ENCODE assay signal across 13 cellular contexts in genomic region chr11:89381094-89381493, GRCh38.
A peak's percentile ranks its signal among the peaks of the same experiment; 100 is the strongest.
DNase-seq lines count a peak whose midpoint lies in the region; ATAC-seq and TF ChIP-seq lines count a peak whose summit lies in the region.
"Had no signal": no experiment of that assay in that cellular context is flagged by ENCODE, and none has a peak within 500 bp of the region (broad histone marks: within the 10 kb centered on the region; RNA-seq: fewer than 3 reads in every experiment).

No MANE protein-coding gene starts in this region.

- DNase-seq in NCI-H82 (lab: John Stamatoyannopoulos, UW): peak; percentile 18
- DNase-seq in NCI-H82 treated with DMSO at 0.1 percent for 48 hours (lab: John Stamatoyannopoulos, UW; ENCODE audit: unreplicated experiment): no peak
- DNase-seq in SW 1271 (lab: John Stamatoyannopoulos, UW): peak; percentile 81 to 89
- peak; percentile 95 to 97 for DNase-seq in foreskin keratinocyte
- no peak for DNase-seq in NCI-H187 (lab: John Stamatoyannopoulos, UW)
- no peak for DNase-seq in SIG-M5 treated with dmso at 0.1 percent for 504 hours (lab: John Stamatoyannopoulos, UW; ENCODE audit: unreplicated experiment)
- no peak for DNase-seq in left lobe of liver (ENCODE audit: low spot score)
- DNase-seq: central memory CD4-positive, alpha-beta T cell; kidney; stimulated activated CD4-positive, alpha-beta T cell treated with anti-CD3 and anti-CD28 coated beads, Interleukin-2, amount 100 ng/mL, for 48 hours; WERI-Rb-1 had no signal

- H3K4me3 ChIP-seq in skin epidermis: no peak overlapping the region

- H3K27ac ChIP-seq in foreskin keratinocyte (peak overlapping the region; percentile 95), skin epidermis (peak overlapping the region in 15 of 21 experiments; percentile 45 to 91 (median 82))
- H3K27ac ChIP-seq: 22Rv1, WERI-Rb-1 had no signal

- ATAC-seq in foreskin keratinocyte: peak; percentile 99
- ATAC-seq in left lobe of liver: no peak

- no peak for TF ChIP-seq CTCF in foreskin keratinocyte (conservative IDR thresholded peaks at IDR 0.05)

- no peaks in the 10 kb centered on the region for H3K27me3 ChIP-seq in foreskin keratinocyte

- H3K4me1 ChIP-seq in foreskin keratinocyte: peaks cover 14% of the 10 kb centered on the region

Comparison
In these comparisons a context has a peak if more than half of its experiments do, and no peak if none do; other contexts are left out.
1. DNase-seq: peak in NCI-H82 (single experiment), SW 1271 (2 of 2) and foreskin keratinocyte (2 of 2); none in NCI-H82 treated with DMSO at 0.1 percent for 48 hours (single experiment), NCI-H187 (0 of 2), SIG-M5 treated with dmso at 0.1 percent for 504 hours (single experiment) and left lobe of liver (single experiment).